In genomic region chrX:49934729-49935128, GRCh38 we compare ENCODE assay signal across 26 cellular contexts.
"Had no signal": no experiment of that assay in that cellular context is flagged by ENCODE, and none has a peak within 500 bp of the region (broad histone marks: within the 10 kb centered on the region; RNA-seq: fewer than 3 reads in every experiment).

No MANE protein-coding gene starts in this region.

- H3K27ac Mint-ChIP-seq: memory B cell; naive thymus-derived CD4-positive, alpha-beta T cell; natural killer cell treated with Interleukin-12 subunit alpha and Interleukin-12 subunit beta and Interleukin-15 and Interleukin-18, amount 100 ng/mL, for 72 hours; progenitor cell of endocrine pancreas; stimulated activated effector memory CD8-positive, alpha-beta T cell treated with anti-CD3 and anti-CD28 coated beads, Interleukin-12 subunit alpha, Interleukin-12 subunit beta, amount 100 ng/mL, for 72 hours had no signal

- H3K36me3 ChIP-seq: left ventricle myocardium inferior, ovary, spleen, suprapubic skin, thoracic aorta, tibial artery, upper lobe of right lung had no signal

- H2AFZ ChIP-seq: hepatocyte had no signal

- FAIRE-seq: small intestine, urothelium cell line had no signal

- H3K27me3 Mint-ChIP-seq: memory B cell; naive thymus-derived CD4-positive, alpha-beta T cell; natural killer cell treated with Interleukin-12 subunit alpha and Interleukin-12 subunit beta and Interleukin-15 and Interleukin-18, amount 100 ng/mL, for 72 hours; progenitor cell of endocrine pancreas; stimulated activated naive CD8-positive, alpha-beta T cell treated with anti-CD3 and anti-CD28 coated beads, Interleukin-15, Interleukin-2, amounts not matched to agents 100 ng/mL and 50 ng/mL, for 24 hours had no signal

- H3K9me3 ChIP-seq: left ventricle myocardium inferior, mucosa of descending colon, ovary, spleen, suprapubic skin, thoracic aorta, tibial artery, upper lobe of right lung had no signal

- H3K4me1 Mint-ChIP-seq: memory B cell; stimulated activated effector memory CD8-positive, alpha-beta T cell treated with anti-CD3 and anti-CD28 coated beads, Interleukin-12 subunit alpha, Interleukin-12 subunit beta, amount 100 ng/mL, for 72 hours had no signal

- H3K4me3 Mint-ChIP-seq: memory B cell; naive thymus-derived CD4-positive, alpha-beta T cell; natural killer cell treated with Interleukin-12 subunit alpha and Interleukin-12 subunit beta and Interleukin-15 and Interleukin-18, amount 100 ng/mL, for 72 hours; stimulated activated effector memory CD8-positive, alpha-beta T cell treated with anti-CD3 and anti-CD28 coated beads, Interleukin-12 subunit alpha, Interleukin-12 subunit beta, amount 100 ng/mL, for 72 hours; stimulated activated naive CD8-positive, alpha-beta T cell treated with anti-CD3 and anti-CD28 coated beads, Interleukin-15, Interleukin-2, amounts not matched to agents 100 ng/mL and 50 ng/mL, for 24 hours had no signal

- H3K4me2 ChIP-seq: hepatocyte had no signal

- H3K27me3 ChIP-seq: hepatocyte, ovary, spleen, suprapubic skin, tibial artery, upper lobe of right lung had no signal

- H3K4me3 ChIP-seq: hepatocyte, left ventricle myocardium inferior, lung, mucosa of descending colon, ovary, spleen, suprapubic skin, thoracic aorta, tibial artery, upper lobe of right lung had no signal

- H3K9me3 Mint-ChIP-seq: memory B cell; natural killer cell treated with Interleukin-12 subunit alpha and Interleukin-12 subunit beta and Interleukin-15 and Interleukin-18, amount 100 ng/mL, for 72 hours; stimulated activated effector memory CD8-positive, alpha-beta T cell treated with anti-CD3 and anti-CD28 coated beads, Interleukin-12 subunit alpha, Interleukin-12 subunit beta, amount 100 ng/mL, for 72 hours; stimulated activated naive CD8-positive, alpha-beta T cell treated with anti-CD3 and anti-CD28 coated beads, Interleukin-15, Interleukin-2, amounts not matched to agents 100 ng/mL and 50 ng/mL, for 24 hours had no signal

- H3K4me1 ChIP-seq: left ventricle myocardium inferior, spleen, suprapubic skin, tibial artery, upper lobe of right lung had no signal

- ATAC-seq: mucosa of descending colon; naive thymus-derived CD4-positive, alpha-beta T cell; natural killer cell treated with Interleukin-12 subunit alpha and Interleukin-12 subunit beta and Interleukin-15 and Interleukin-18, amount 100 ng/mL, for 72 hours; right cardiac atrium; sciatic nerve; stimulated activated effector memory CD8-positive, alpha-beta T cell treated with anti-CD3 and anti-CD28 coated beads, Interleukin-12 subunit alpha, Interleukin-12 subunit beta, amount 100 ng/mL, for 72 hours; upper lobe of right lung had no signal

- H3K27ac ChIP-seq: hepatocyte, left ventricle myocardium inferior, ovary, spleen, suprapubic skin, thoracic aorta, tibial artery, upper lobe of right lung had no signal

- H3K36me3 Mint-ChIP-seq: memory B cell; natural killer cell treated with Interleukin-12 subunit alpha and Interleukin-12 subunit beta and Interleukin-15 and Interleukin-18, amount 100 ng/mL, for 72 hours; stimulated activated effector memory CD8-positive, alpha-beta T cell treated with anti-CD3 and anti-CD28 coated beads, Interleukin-12 subunit alpha, Interleukin-12 subunit beta, amount 100 ng/mL, for 72 hours had no signal

- DNase-seq: islet precursor cell; left ventricle myocardium inferior; midbrain; mucosa of descending colon; naive thymus-derived CD4-positive, alpha-beta T cell; ovary; retina; right cardiac atrium; small intestine; spleen; stimulated activated CD4-positive, alpha-beta T cell treated with anti-CD3 and anti-CD28 coated beads, Interleukin-4, amount 100 ng/mL, for 24 hours; stimulated activated naive CD4-positive, alpha-beta T cell; tibial artery; trophoblast cell; upper lobe of right lung had no signal

- H3K79me2 ChIP-seq: hepatocyte had no signal
